In genomic region chr9:99106044-99106375, GRCh38 we compare ENCODE assay signal across 8 cellular contexts. TPM values are rescaled to one million over a fixed set of nuclear protein-coding genes. Genes with fewer than 3 reads are reported as not detected.
DNase-seq lines count a peak whose midpoint lies in the region; ATAC-seq, FAIRE-seq and TF ChIP-seq lines count a peak whose summit lies in the region.

No MANE protein-coding gene starts in this region.

- H3K79me2 ChIP-seq in H1 (ENCODE audit: control insufficient read depth in 1 of 2, insufficient read depth in 2 of 2, low read length in 2 of 2) (peaks cover 6 to 53% of the 10 kb centered on the region in 2 experiments), neural progenitor cell (ENCODE audit: low read depth) (peaks cover 57% of the 10 kb centered on the region)

- H3K9me3 ChIP-seq in NT2/D1 (ENCODE audit: insufficient read depth, low read length) (no peaks in the 10 kb centered on the region), H1 (ENCODE audit: insufficient read depth in 2 of 2, low read depth in 1 of 2, low read length in 1 of 2) (no peaks in the 10 kb centered on the region), neural progenitor cell (ENCODE audit: low read depth) (no peaks in the 10 kb centered on the region)

- no peak overlapping the region for H3K18ac ChIP-seq in H1 (ENCODE audit: extremely low read depth, low read length)

- peak overlapping the region; percentile 51; the same call in 1 of the 2 replicates for H3K27ac ChIP-seq in H1 (ENCODE audit: low read depth, low read length)
- H3K27ac ChIP-seq in neural progenitor cell = no peak overlapping the region

- peak overlapping the region; percentile 77 for H3K4me3 ChIP-seq in NT2/D1 (ENCODE audit: insufficient read length, low read depth)
- peak overlapping the region; percentile 46 to 92 (median 82) for H3K4me3 ChIP-seq in H1 (ENCODE audit: extremely low read depth in 1 of 4, insufficient read depth in 2 of 4, low read depth in 3 of 4, low read length in 4 of 4)
- peak overlapping the region; percentile 94 for H3K4me3 ChIP-seq in neural progenitor cell

- DNase-seq in CD14-positive monocyte (ENCODE audit: low spot score) (no peak), NT2/D1 (ENCODE audit: low read depth, low spot score) (no peak), H1 (ENCODE audit: low read depth in 1 of 2, low spot score in 2 of 2) (no peak), neural progenitor cell (ENCODE audit: low spot score) (no peak), LoVo (ENCODE audit: low spot score) (no peak)

- H3K4me1 Mint-ChIP-seq in CD14-positive monocyte (peaks cover 64% of the 10 kb centered on the region), neural progenitor cell (peaks cover 39% of the 10 kb centered on the region)

- H3K4ac ChIP-seq in H1 (replicated peaks; ENCODE audit: insufficient read length, low read depth, low read length) = no peak overlapping the region

- H3K4me1 ChIP-seq in NT2/D1 (ENCODE audit: insufficient read depth, insufficient read length) = no peaks in the 10 kb centered on the region
- peaks cover 0 to 3% (median 2%) of the 10 kb centered on the region in 4 experiments; a peak in 3 of 7 replicates for H3K4me1 ChIP-seq in H1 (replicated peaks in 1 of 4; ENCODE audit: control insufficient read depth in 3 of 4, insufficient read depth in 4 of 4, low read length in 3 of 4)
- H3K4me1 ChIP-seq in neural progenitor cell = peaks cover 36% of the 10 kb centered on the region

- H4K20me1 ChIP-seq in H1 (replicated peaks in 1 of 2; ENCODE audit: control insufficient read depth in 1 of 2, insufficient read depth in 2 of 2, low read length in 2 of 2) (peaks cover 4 to 12% of the 10 kb centered on the region in 2 experiments), neural progenitor cell (ENCODE audit: low read depth) (peaks cover 56% of the 10 kb centered on the region)

- peaks cover 22% of the 10 kb centered on the region for H3F3A ChIP-seq in neural progenitor cell (ENCODE audit: low read depth)

- no peak for TF ChIP-seq RAD21 in H1 (IDR thresholded peaks at IDR 0.05 in 1 of 2, conservative IDR thresholded peaks at IDR 0.05 in 1 of 2; ENCODE audit: low read depth in 2 of 2, low read length in 2 of 2)

- H3K4me3 Mint-ChIP-seq in CD14-positive monocyte (peak overlapping the region; percentile 77 to 84), neural progenitor cell (peak overlapping the region; percentile 89)

- H3K36me3 ChIP-seq in NT2/D1 (ENCODE audit: insufficient read depth, insufficient read length, low read length) (peaks cover 8% of the 10 kb centered on the region), H1 (ENCODE audit: control insufficient read depth in 2 of 4, insufficient read depth in 4 of 4, low read length in 3 of 4) (no peaks in the 10 kb centered on the region; a peak in 1 of 8 replicates), neural progenitor cell (no peaks in the 10 kb centered on the region)

- H3K23ac ChIP-seq in H1 (ENCODE audit: insufficient read length) = no peak overlapping the region

- H3K4me2 ChIP-seq in H1 (ENCODE audit: insufficient read depth in 1 of 2, low read depth in 2 of 2, low read length in 2 of 2) (peak overlapping the region; percentile 51 to 68), neural progenitor cell (peak overlapping the region; percentile 86)

- no peak overlapping the region for H2BK15ac ChIP-seq in H1 (ENCODE audit: low read length)

- no peak overlapping the region for H2AFZ ChIP-seq in H1 (ENCODE audit: low read length)
- H2AFZ ChIP-seq in neural progenitor cell (replicated peaks) = no peak overlapping the region

- H3K56ac ChIP-seq in H1 (replicated peaks; ENCODE audit: insufficient read length, low read depth, low read length) = no peak overlapping the region

- intact Hi-C loops in CD14-positive monocyte (cut with micrococcal nuclease) = loop anchor here (5.0 to 10.0 kb wide), 2 partner anchors 49 to 111 kb away; no protein-coding TSS in a partner anchor

- H3K14ac ChIP-seq in H1 (ENCODE audit: insufficient read length) = no peak overlapping the region

- no peak for TF ChIP-seq EP300 in H1 (IDR thresholded peaks at IDR 0.05; ENCODE audit: borderline replicate concordance in 1 of 2, low read depth in 2 of 2, low read length in 2 of 2)

- no peak overlapping the region for H4K91ac ChIP-seq in H1 (replicated peaks; ENCODE audit: insufficient read length, low read length)

- no peak overlapping the region for H4K8ac ChIP-seq in H1 (ENCODE audit: extremely low read depth, insufficient read depth, low read length)

- no peak for TF ChIP-seq CTCF in CD14-positive monocyte (IDR thresholded peaks at IDR 0.05)
- no peak for TF ChIP-seq CTCF in H1 (IDR thresholded peaks at IDR 0.05; ENCODE audit: control extremely low read depth in 1 of 3, insufficient read depth in 1 of 3, low read depth in 1 of 3, low read length in 3 of 3)
- TF ChIP-seq CTCF in neural progenitor cell (IDR thresholded peaks at IDR 0.05) = no peak

- H3K27me3 Mint-ChIP-seq in CD14-positive monocyte (ENCODE audit: low read depth in 3 of 3) = peaks cover 0 to 5% (median 0%) of the 10 kb centered on the region in 3 donors
- peaks cover 4% of the 10 kb centered on the region for H3K27me3 Mint-ChIP-seq in neural progenitor cell (ENCODE audit: insufficient read depth, low read depth)

- no peak for TF ChIP-seq POLR2A in H1 (IDR thresholded peaks at IDR 0.05; ENCODE audit: control extremely low read depth in 1 of 2, low read depth in 2 of 2, low read length in 2 of 2)

- ATAC-seq in GM21526 (IDR thresholded peaks at IDR 0.05; ENCODE audit: low FRiP score, unreplicated experiment) (no peak), GM21423 (IDR thresholded peaks at IDR 0.05; ENCODE audit: unreplicated experiment) (no peak), GM18498 (IDR thresholded peaks at IDR 0.05; ENCODE audit: unreplicated experiment) (no peak)

- H3K9me3 Mint-ChIP-seq in CD14-positive monocyte (no peaks in the 10 kb centered on the region), neural progenitor cell (peaks cover 16% of the 10 kb centered on the region)

- H2BK12ac ChIP-seq in H1 (ENCODE audit: low read depth, low read length) = no peak overlapping the region

- no peak overlapping the region for H4K5ac ChIP-seq in H1 (ENCODE audit: insufficient read length, low read depth, low read length)

- peaks cover 7% of the 10 kb centered on the region for H3K23me2 ChIP-seq in H1 (ENCODE audit: low read depth, low read length)

- peaks cover 2% of the 10 kb centered on the region; the same call in 1 of the 2 replicates for H3K79me1 ChIP-seq in H1 (ENCODE audit: low read depth, low read length)

- 5% methylated on average over 9 of the region's 9 CpGs; no CpG with 5 or more reads in 1 of the 2 experiments for WGBS in H1 (ENCODE audit: extremely low coverage in 1 of 2, insufficient coverage in 1 of 2, insufficient read length in 1 of 2, insufficient replicate concordance in 2 of 2, low coverage in 1 of 2, low lambda C conversion rate in 2 of 2, missing lambda C conversion rate in 1 of 2), 2 experiments

- H3K9ac ChIP-seq in NT2/D1 (ENCODE audit: insufficient read length, low read depth) (peak overlapping the region; percentile 76), H1 (replicated peaks in 1 of 4; ENCODE audit: extremely low read depth in 1 of 4, low read depth in 3 of 4, low read length in 3 of 4) (peak overlapping the region; percentile 1 to 99 (median 70)), neural progenitor cell (peak overlapping the region; percentile 76)

- no peak for FAIRE-seq in H1 (lab: Jason Lieb, UNC)

- CTCF ChIA-PET in H1 (lab: Charles Lee; ENCODE audit: partially characterized antibody) = interaction anchor here (0.7 to 1.5 kb wide), 7 partner anchors 13 to 330 kb away, joined by 3 to 7 read pairs (median 3); no protein-coding TSS in a partner anchor

- H2BK5ac ChIP-seq in H1 (ENCODE audit: low read depth, low read length) = no peak overlapping the region

- H3K27me3 ChIP-seq in NT2/D1 (ENCODE audit: insufficient read depth, insufficient read length) (peaks cover 33% of the 10 kb centered on the region), H1 (replicated peaks in 1 of 4; ENCODE audit: control insufficient read depth in 3 of 4, extremely low read depth in 1 of 4, insufficient read depth in 3 of 4, low read length in 3 of 4) (no peaks in the 10 kb centered on the region; a peak in 1 of 7 replicates), neural progenitor cell (peaks cover 16% of the 10 kb centered on the region)

- H3K36me3 Mint-ChIP-seq in CD14-positive monocyte (peaks cover 2 to 6% of the 10 kb centered on the region in 2 donors), neural progenitor cell (peaks cover 29% of the 10 kb centered on the region)

- no peak overlapping the region for H2AK5ac ChIP-seq in H1 (ENCODE audit: low read depth, low read length)

- no peak overlapping the region for H2BK20ac ChIP-seq in H1 (ENCODE audit: low read length)

- POLR2A ChIA-PET in H1 (lab: Charles Lee; ENCODE audit: partially characterized antibody) = interaction anchor here (0.6 to 2.8 kb wide), 13 partner anchors 8 to 1418 kb away, joined by 3 to 11 read pairs (median 3); partner anchors contain the start of genes ALG2 and SEC61B

- no peak overlapping the region for H2BK120ac ChIP-seq in H1 (replicated peaks; ENCODE audit: low read depth, low read length)

- H3K27ac Mint-ChIP-seq in CD14-positive monocyte = peak overlapping the region; percentile 79 to 91 (median 86)
- peak overlapping the region; percentile 48 for H3K27ac Mint-ChIP-seq in neural progenitor cell

TF ChIP-seq in H1, 55 proteins besides CTCF, POLR2A, EP300 and RAD21 (continues in another document):
- TF ChIP-seq CBX5 (IDR thresholded peaks at IDR 0.05; ENCODE audit: low read depth, low read length) (no peak), SUZ12 (IDR thresholded peaks at IDR 0.05; ENCODE audit: low read length) (no peak), ZNF274 (IDR thresholded peaks at IDR 0.05; ENCODE audit: borderline replicate concordance, extremely low read depth, low read length) (no peak), RFX5 (IDR thresholded peaks at IDR 0.05; ENCODE audit: borderline replicate concordance, low read depth, low read length) (no peak), SIN3A (conservative IDR thresholded peaks at IDR 0.05 in 1 of 2, IDR thresholded peaks at IDR 0.05 in 1 of 2; ENCODE audit: low read depth in 1 of 2, low read length in 2 of 2) (no peak), RXRA (IDR thresholded peaks at IDR 0.05; ENCODE audit: insufficient read depth, low read depth, low read length) (no peak)

RNA-seq across cellular contexts. Expression of gene TGFBR1, which starts 1.1 kb away (rescaled TPM):
- polyA plus RNA-seq in CD14-positive monocyte (10 to 100 TPM; 25.0 to 26.8 TPM), H1 (2011; rRNA removed) (16.8 and 18.6 TPM in 2 replicates)
- 51.7 and 52.4 TPM in 2 replicates for total RNA-seq in H1 (2021; fragmentation: NEBNext Ultra II Directional; extraction: Animal tissue kit (Norgen Biotek cat#: 25700))
- 13.3 TPM for polyA plus RNA-seq in H1 (2011; cell fraction: cytosol; rRNA removed)
- polyA plus RNA-seq in H1 (2011; cell fraction: nucleus; rRNA removed) = 24.7 TPM
- polyA plus RNA-seq in H1 (2012, experiment 1 of 2) = 14.5 to 27.9 TPM (median 23.0 TPM) in 4 replicates
- polyA plus RNA-seq in H1 (2012, experiment 2 of 2) = 1.1 TPM
- polyA plus RNA-seq in H1 (2013, experiment 1 of 2) = 19.4 TPM
- 22.8 TPM for polyA plus RNA-seq in H1 (2013, experiment 2 of 2)
- polyA minus RNA-seq in H1 (2011; rRNA and poly(A)+ RNA removed) = 192 and 268 TPM in 2 replicates
- polyA minus RNA-seq in H1 (2011; cell fraction: cytosol; rRNA and poly(A)+ RNA removed) = 46.6 TPM
- 76.1 TPM for polyA minus RNA-seq in H1 (2011; cell fraction: nucleus; rRNA and poly(A)+ RNA removed)
- 86.8 and 138 TPM in 2 replicates for total RNA-seq in neural progenitor cell (ENCODE audit: low replicate concordance)
